Comparison of ENCODE assay signal across 22 cellular contexts in the genomic region with DNA sequence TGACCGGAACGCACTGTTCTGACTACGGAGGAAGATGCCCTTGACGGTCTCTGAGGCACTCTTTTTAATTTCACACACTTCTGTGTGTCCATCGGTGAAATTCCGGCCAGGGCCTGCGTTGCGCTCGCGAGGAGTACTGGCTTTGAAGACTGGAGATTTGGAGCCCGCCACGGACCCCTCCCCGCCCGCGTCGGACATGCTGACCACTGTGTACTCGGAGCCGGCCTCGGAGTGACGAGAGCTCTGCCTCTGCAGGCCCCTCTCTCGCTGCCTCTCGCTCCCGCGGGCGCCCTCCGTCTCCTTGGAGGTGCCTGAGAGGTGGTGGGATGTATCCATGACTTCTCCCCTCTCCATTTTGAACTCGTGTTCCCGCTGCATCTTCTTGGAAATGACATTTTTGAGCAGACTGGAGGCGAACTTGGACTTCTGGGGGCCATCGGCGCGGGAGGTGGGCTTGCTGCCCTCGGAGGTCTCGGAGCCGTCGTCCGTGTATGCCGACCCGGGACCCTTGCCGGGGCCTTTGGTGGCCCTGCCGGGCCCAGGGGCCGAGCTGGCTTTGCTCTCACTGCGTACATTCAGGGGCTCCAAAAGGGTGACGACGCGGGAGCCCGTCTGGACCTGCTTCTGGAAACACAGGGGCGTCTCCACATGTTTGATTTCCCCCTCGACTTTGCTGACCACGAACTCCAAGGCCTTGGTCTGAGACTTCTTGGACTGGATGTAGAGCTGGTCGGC. TPM values are rescaled to one million over a fixed set of nuclear protein-coding genes. Genes with fewer than 3 reads are reported as not detected.
"Had no signal": no experiment of that assay in that cellular context is flagged by ENCODE, and none has a peak within 500 bp of the region (broad histone marks: within the 10 kb centered on the region; RNA-seq: fewer than 3 reads in every experiment).

No MANE protein-coding gene starts in this region.

- DNase-seq: activated CD4-positive, CD25-positive, alpha-beta regulatory T cell treated with anti-CD3 and anti-CD28 coated beads, Interleukin-2, amount 50 U/mL, for 72 hours; activated CD8-positive, alpha-beta memory T cell treated with anti-CD3 and anti-CD28 coated beads for 24 hours; activated CD8-positive, alpha-beta memory T cell treated with anti-CD3 and anti-CD28 coated beads, Interleukin-2, amount 50 U/mL, for 48 hours; activated effector memory CD4-positive, alpha-beta T cell treated with Interleukin-2 at 50 U/mL for 16 hours; activated T-cell treated with anti-CD3 and anti-CD28 coated beads, Interleukin-2, amount 50 U/mL, for 48 hours; cerebellar nuclear complex; effector CD4-positive, alpha-beta T cell; left ventricle myocardium superior; mesenchymal stem cell; naive thymus-derived CD8-positive, alpha-beta T cell; occipital lobe; T-helper 2 cell had no signal

- FAIRE-seq: astrocyte, frontal cortex had no signal

- H3K27ac ChIP-seq: breast epithelium, skin epidermis, suprapubic skin, VCaP had no signal

- ATAC-seq: left ventricle myocardium superior; naive thymus-derived CD8-positive, alpha-beta T cell had no signal

- H3K9me3 ChIP-seq: breast epithelium, suprapubic skin had no signal

- H3K4me1 ChIP-seq: breast epithelium had no signal

- H3K4me3 ChIP-seq: breast epithelium, skin epidermis, suprapubic skin had no signal

- H3K27me3 ChIP-seq: breast epithelium had no signal

- H3K4me1 Mint-ChIP-seq: activated naive CD4-positive, alpha-beta T cell treated with anti-CD3 and anti-CD28 coated beads, Interleukin-2, amount 50 U/mL, for 24 hours; naive thymus-derived CD8-positive, alpha-beta T cell had no signal

- H3K27ac Mint-ChIP-seq: activated naive CD4-positive, alpha-beta T cell treated with anti-CD3 and anti-CD28 coated beads, Interleukin-2, amount 50 U/mL, for 24 hours; naive thymus-derived CD8-positive, alpha-beta T cell; stimulated activated naive CD8-positive, alpha-beta T cell treated with anti-CD3 and anti-CD28 coated beads, Interleukin-15, Interleukin-2, amounts not matched to agents 100 ng/mL and 50 ng/mL, for 24 hours; type B pancreatic cell had no signal

- H3K9me3 Mint-ChIP-seq: activated naive CD4-positive, alpha-beta T cell treated with anti-CD3 and anti-CD28 coated beads, Interleukin-2, amount 50 U/mL, for 24 hours; naive thymus-derived CD8-positive, alpha-beta T cell; stimulated activated naive CD8-positive, alpha-beta T cell treated with anti-CD3 and anti-CD28 coated beads, Interleukin-15, Interleukin-2, amounts not matched to agents 100 ng/mL and 50 ng/mL, for 24 hours; type B pancreatic cell had no signal

- H3K36me3 ChIP-seq: breast epithelium, suprapubic skin had no signal

- H3K27me3 Mint-ChIP-seq: type B pancreatic cell had no signal

- H3K4me3 Mint-ChIP-seq: activated naive CD4-positive, alpha-beta T cell treated with anti-CD3 and anti-CD28 coated beads, Interleukin-2, amount 50 U/mL, for 24 hours; naive thymus-derived CD8-positive, alpha-beta T cell; stimulated activated naive CD8-positive, alpha-beta T cell treated with anti-CD3 and anti-CD28 coated beads, Interleukin-15, Interleukin-2, amounts not matched to agents 100 ng/mL and 50 ng/mL, for 24 hours; type B pancreatic cell had no signal

- H3K36me3 Mint-ChIP-seq: activated naive CD4-positive, alpha-beta T cell treated with anti-CD3 and anti-CD28 coated beads, Interleukin-2, amount 50 U/mL, for 24 hours; naive thymus-derived CD8-positive, alpha-beta T cell; type B pancreatic cell had no signal

RNA-seq across cellular contexts. Expression of gene C4orf54, which starts 5.7 kb away (rescaled TPM):
- total RNA-seq: astrocyte; breast epithelium; kidney epithelial cell; naive thymus-derived CD8-positive, alpha-beta T cell; suprapubic skin had no signal
- polyA plus RNA-seq: naive thymus-derived CD8-positive, alpha-beta T cell had no signal
